ENCODE assay signal across 1 cellular context in genomic region chr1:156119503-156120209, GRCh38.
TF ChIP-seq lines count a peak whose summit lies in the region.

No MANE protein-coding gene starts in this region.

TF ChIP-seq in HEK293, 187 proteins besides CTCF, POLR2A, EP300 and RAD21 (continued from another document):
- TF ChIP-seq ZBTB44 (tag by site-specific recombination; IDR thresholded peaks at IDR 0.05) = no peak
- TF ChIP-seq ZNF707 (tag by site-specific recombination; IDR thresholded peaks at IDR 0.05) = no peak
- peak; percentile 98 for TF ChIP-seq ZNF692 (tag by site-specific recombination; IDR thresholded peaks at IDR 0.05)
- TF ChIP-seq ZNF155 (tag by site-specific recombination; IDR thresholded peaks at IDR 0.05) = no peak
- TF ChIP-seq, protein P1, sequence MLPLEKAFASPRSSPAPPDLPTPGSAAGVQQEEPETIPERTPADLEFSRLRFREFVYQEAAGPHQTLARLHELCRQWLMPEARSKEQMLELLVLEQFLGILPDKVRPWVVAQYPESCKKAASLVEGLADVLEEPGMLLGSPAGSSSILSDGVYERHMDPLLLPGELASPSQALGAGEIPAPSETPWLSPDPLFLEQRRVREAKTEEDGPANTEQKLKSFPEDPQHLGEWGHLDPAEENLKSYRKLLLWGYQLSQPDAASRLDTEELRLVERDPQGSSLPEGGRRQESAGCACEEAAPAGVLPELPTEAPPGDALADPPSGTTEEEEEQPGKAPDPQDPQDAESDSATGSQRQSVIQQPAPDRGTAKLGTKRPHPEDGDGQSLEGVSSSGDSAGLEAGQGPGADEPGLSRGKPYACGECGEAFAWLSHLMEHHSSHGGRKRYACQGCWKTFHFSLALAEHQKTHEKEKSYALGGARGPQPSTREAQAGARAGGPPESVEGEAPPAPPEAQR (tag by site-specific recombination; IDR thresholded peaks at IDR 0.05) = no peak
- no peak for TF ChIP-seq ZNF16 (tag by site-specific recombination; IDR thresholded peaks at IDR 0.05; ENCODE audit: low read depth)
- peak; percentile 98 for TF ChIP-seq ZFP69B (tag by site-specific recombination; IDR thresholded peaks at IDR 0.05)
- no peak for TF ChIP-seq ZNF701 (tag by site-specific recombination; IDR thresholded peaks at IDR 0.05)
- TF ChIP-seq ZXDB (tag by site-specific recombination; IDR thresholded peaks at IDR 0.05) = no peak
- TF ChIP-seq GLIS1 (tag by site-specific recombination; IDR thresholded peaks at IDR 0.05) = peak; percentile 50; the same call in 1 of the 2 replicates
- TF ChIP-seq IKZF3 (tag by site-specific recombination; IDR thresholded peaks at IDR 0.05) = no peak
- TF ChIP-seq ZIC2 (tag by site-specific recombination; IDR thresholded peaks at IDR 0.05) = peak; percentile 53
- TF ChIP-seq GLIS2 (tag by site-specific recombination; IDR thresholded peaks at IDR 0.05) = peak; percentile 40; the same call in 1 of the 2 replicates
- no peak for TF ChIP-seq ZNF26 (tag by site-specific recombination; IDR thresholded peaks at IDR 0.05)
- TF ChIP-seq TRIM28 (IDR thresholded peaks at IDR 0.05; ENCODE audit: borderline replicate concordance, low read length) = no peak
- TF ChIP-seq BCL11A (tag by site-specific recombination; IDR thresholded peaks at IDR 0.05; ENCODE audit: low read depth) = no peak
- TF ChIP-seq ZNF133 (tag by site-specific recombination; IDR thresholded peaks at IDR 0.05) = no peak
- no peak for TF ChIP-seq ZNF214 (tag by site-specific recombination; IDR thresholded peaks at IDR 0.05; ENCODE audit: borderline replicate concordance)
- TF ChIP-seq EGR2 (tag by site-specific recombination; IDR thresholded peaks at IDR 0.05; ENCODE audit: low read depth) = no peak
- no peak for TF ChIP-seq PRDM2 (tag by site-specific recombination; IDR thresholded peaks at IDR 0.05; ENCODE audit: borderline replicate concordance)
- no peak for TF ChIP-seq ZNF530 (tag by site-specific recombination; IDR thresholded peaks at IDR 0.05; ENCODE audit: low read depth)
- TF ChIP-seq ZNF571 (tag by site-specific recombination; IDR thresholded peaks at IDR 0.05) = no peak
- no peak for TF ChIP-seq ZNF10 (tag by site-specific recombination; IDR thresholded peaks at IDR 0.05)
